Comparison of ENCODE assay signal across 8 cellular contexts in genomic region chr6:7243188-7243942, GRCh38.
DNase-seq lines count a peak whose midpoint lies in the region; ATAC-seq and TF ChIP-seq lines count a peak whose summit lies in the region.

No MANE protein-coding gene starts in this region.

- POLR2A ChIA-PET in A673 (lab: Charles Lee; ENCODE audit: low non-redundant PET), result interaction anchor here (0.6 kb wide), 1 partner anchor 441 kb away, joined by 5 read pairs; no protein-coding TSS in a partner anchor

- peak; percentile 87 for TF ChIP-seq CTCF in A673 (conservative IDR thresholded peaks at IDR 0.05; ENCODE audit: low read depth, low read length)
- TF ChIP-seq CTCF in GM12864 (IDR thresholded peaks at IDR 0.05; ENCODE audit: low read depth, low read length, missing control alignments), result peak; percentile 86
- peak; percentile 84 to 90 (median 89) for TF ChIP-seq CTCF in body of pancreas (IDR thresholded peaks at IDR 0.05)
- TF ChIP-seq CTCF in smooth muscle cell (IDR thresholded peaks at IDR 0.05; ENCODE audit: borderline replicate concordance, insufficient read depth, poor library complexity, severe bottlenecking), result peak; percentile 81

- peak overlapping the region; percentile 60 for H3K4me2 ChIP-seq in smooth muscle cell

- no peak overlapping the region for H3K4me3 ChIP-seq in A673 (ENCODE audit: low read depth, low read length, poor library complexity, severe bottlenecking)
- no peak overlapping the region for H3K4me3 ChIP-seq in GM12864 (ENCODE audit: low read depth, low read length)
- H3K4me3 ChIP-seq in SJCRH30, result no peak overlapping the region
- no peak overlapping the region for H3K4me3 ChIP-seq in body of pancreas
- no peak overlapping the region for H3K4me3 ChIP-seq in iPS-20b (ENCODE audit: low read length)
- no peak overlapping the region for H3K4me3 ChIP-seq in smooth muscle cell

- peaks cover 11% of the 10 kb centered on the region for H3K79me2 ChIP-seq in smooth muscle cell (ENCODE audit: low read depth)

- peaks cover 42% of the 10 kb centered on the region for H3K36me3 ChIP-seq in A673 (ENCODE audit: insufficient read depth, low read length, poor library complexity, severe bottlenecking)
- no peaks in the 10 kb centered on the region for H3K36me3 ChIP-seq in SJCRH30
- peaks cover 0 to 18% of the 10 kb centered on the region in 2 donors for H3K36me3 ChIP-seq in body of pancreas (replicated peaks in 1 of 2; ENCODE audit: insufficient read depth in 1 of 2, low read depth in 2 of 2)
- peaks cover 14% of the 10 kb centered on the region; the same call in 1 of the 2 replicates for H3K36me3 ChIP-seq in iPS-20b (ENCODE audit: insufficient read depth, low read depth, low read length)
- no peaks in the 10 kb centered on the region for H3K36me3 ChIP-seq in smooth muscle cell (ENCODE audit: low read depth)

- H4K20me1 ChIP-seq in smooth muscle cell (ENCODE audit: low read depth), result peaks cover 39% of the 10 kb centered on the region

- peak; percentile 14 for ATAC-seq in body of pancreas
- ATAC-seq in GM18868 (IDR thresholded peaks at IDR 0.05; ENCODE audit: unreplicated experiment), result no peak

- H3K9ac ChIP-seq in iPS-20b (ENCODE audit: low read depth, low read length), result peak overlapping the region; percentile 46; the same call in 1 of the 2 replicates
- no peak overlapping the region for H3K9ac ChIP-seq in smooth muscle cell (ENCODE audit: low read depth)

- DNase-seq in A673 (ENCODE audit: low spot score) (peak; percentile 84), GM12864 (ENCODE audit: low read depth) (peak; percentile 35), LoVo (ENCODE audit: low spot score) (peak; percentile 63), SJCRH30 (peak; percentile 45 to 81), body of pancreas (peak; percentile 54 to 72 (median 62)), smooth muscle cell (lab: John Stamatoyannopoulos, UW; ENCODE audit: unreplicated experiment) (no peak)

- peaks cover 41% of the 10 kb centered on the region for H3K4me1 ChIP-seq in A673 (ENCODE audit: insufficient read depth, low read length, poor library complexity, severe bottlenecking)
- peaks cover 15% of the 10 kb centered on the region for H3K4me1 ChIP-seq in SJCRH30
- peaks cover 56% of the 10 kb centered on the region for H3K4me1 ChIP-seq in body of pancreas
- H3K4me1 ChIP-seq in iPS-20b (ENCODE audit: insufficient read depth, low read length), result peaks cover 27% of the 10 kb centered on the region
- peaks cover 18% of the 10 kb centered on the region for H3K4me1 ChIP-seq in smooth muscle cell (ENCODE audit: low read depth)

- BruUV-seq in A673 (replicated peaks; lab: Mats Ljungman, UMichigan), result no TSS peak

- peak overlapping the region; percentile 74 for H3K27ac ChIP-seq in A673 (ENCODE audit: low read depth, low read length, poor library complexity, severe bottlenecking)
- no peak overlapping the region for H3K27ac ChIP-seq in SJCRH30
- H3K27ac ChIP-seq in body of pancreas, result peak overlapping the region; percentile 73 to 93 (median 88)
- no peak overlapping the region for H3K27ac ChIP-seq in iPS-20b (ENCODE audit: low read length)
- H3K27ac ChIP-seq in smooth muscle cell (ENCODE audit: low read depth), result peak overlapping the region; percentile 68

- H3K9me3 ChIP-seq in A673 (ENCODE audit: low read depth, low read length, poor library complexity, severe bottlenecking) (no peaks in the 10 kb centered on the region), SJCRH30 (replicated peaks) (no peaks in the 10 kb centered on the region), body of pancreas (no peaks in the 10 kb centered on the region), iPS-20b (ENCODE audit: insufficient read depth, low read depth, low read length) (no peaks in the 10 kb centered on the region), smooth muscle cell (replicated peaks; ENCODE audit: low read depth) (no peaks in the 10 kb centered on the region)

- 7 to 8% methylated on average over 7 of the region's 7 CpGs for WGBS in body of pancreas, 2 donors
- WGBS in smooth muscle cell (ENCODE audit: low lambda C conversion rate), result 16% methylated on average over 7 of the region's 7 CpGs

- H3F3A ChIP-seq in smooth muscle cell (ENCODE audit: low read depth), result peaks cover 18% of the 10 kb centered on the region

- no peak for TF ChIP-seq POLR2A in body of pancreas (IDR thresholded peaks at IDR 0.05)

- H2AFZ ChIP-seq in smooth muscle cell (ENCODE audit: low read depth), result no peak overlapping the region

- CTCF ChIA-PET in A673 (lab: Charles Lee), result interaction anchor here (0.6 to 1.0 kb wide), 3 partner anchors 151 to 520 kb away, joined by 3 to 4 read pairs (median 4); no protein-coding TSS in a partner anchor

- H3K27me3 ChIP-seq in A673 (replicated peaks; ENCODE audit: insufficient read depth, low read depth, low read length, poor library complexity), result no peaks in the 10 kb centered on the region
- no peaks in the 10 kb centered on the region for H3K27me3 ChIP-seq in SJCRH30
- H3K27me3 ChIP-seq in body of pancreas, result no peaks in the 10 kb centered on the region
- no peaks in the 10 kb centered on the region for H3K27me3 ChIP-seq in iPS-20b (ENCODE audit: insufficient read depth, low read length)
- no peaks in the 10 kb centered on the region for H3K27me3 ChIP-seq in smooth muscle cell (ENCODE audit: low read depth)

- intact Hi-C loops in A673 (cut with micrococcal nuclease; ENCODE audit: unreplicated experiment), result loop anchor here (2.0 to 5.0 kb wide), 5 partner anchors 136 to 686 kb away; partner anchors contain the start of gene RREB1
- intact Hi-C loops in body of pancreas (cut with DNase I), result loop anchor here (10.0 kb wide), 1 partner anchor 549 kb away; no protein-coding TSS in a partner anchor

Comparison
In these comparisons a context has a peak if more than half of its experiments do, and no peak if none do; other contexts are left out.
1. H3K27ac ChIP-seq: peak in A673 (single experiment), body of pancreas (4 of 4) and smooth muscle cell (single experiment); none in SJCRH30 (single experiment) and iPS-20b (single experiment).
2. Peak in every context shown above with its lines, with median percentiles within 50 percentile points of each other: CTCF ChIP-seq.